ENCODE assay signal across 9 cellular contexts in the genomic region with DNA sequence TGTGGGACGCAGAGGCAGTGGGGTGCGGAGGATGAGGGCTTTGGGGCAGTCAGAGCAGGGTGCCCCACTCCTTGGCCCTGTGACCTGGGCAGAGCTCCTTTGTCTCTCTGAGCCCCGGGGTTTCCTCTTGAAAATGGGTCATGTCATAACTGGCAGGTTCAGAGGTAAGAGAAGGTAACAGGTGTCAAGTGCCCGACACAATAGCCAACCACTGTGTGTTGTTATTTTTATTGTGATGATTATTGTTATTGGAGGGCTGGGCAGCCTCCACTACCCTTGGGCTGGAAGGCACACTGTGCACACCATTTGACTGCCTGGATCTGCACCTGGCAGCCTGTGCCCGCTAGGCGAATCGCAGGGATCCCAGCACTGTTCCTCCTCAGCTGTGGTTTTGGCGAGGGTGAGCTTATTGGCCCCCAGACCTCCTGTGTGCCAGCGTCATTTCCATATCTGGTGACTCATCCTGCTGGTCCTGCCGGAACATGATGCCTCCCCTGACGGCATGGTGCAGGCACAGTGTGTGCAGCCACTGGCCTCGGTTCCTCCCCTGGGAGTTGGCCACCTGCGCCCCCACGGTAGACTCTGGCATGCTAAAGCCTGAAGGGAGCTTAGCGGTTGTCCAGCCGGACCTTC. TPM values are rescaled to one million over a fixed set of nuclear protein-coding genes. Genes with fewer than 3 reads are reported as not detected.
DNase-seq lines count a peak whose midpoint lies in the region; ATAC-seq and TF ChIP-seq lines count a peak whose summit lies in the region.
"Had no signal": no experiment of that assay in that cellular context is flagged by ENCODE, and none has a peak within 500 bp of the region (broad histone marks: within the 10 kb centered on the region; RNA-seq: fewer than 3 reads in every experiment).

No MANE protein-coding gene starts in this region.

- H3K4me3 Mint-ChIP-seq in activated CD8-positive, alpha-beta T cell treated with anti-CD3 and anti-CD28 coated beads for 36 hours, result no peak overlapping the region
- no peak overlapping the region for H3K4me3 Mint-ChIP-seq in activated CD8-positive, alpha-beta T cell treated with anti-CD3 and anti-CD28 coated beads, Interleukin-2, amount 10 ng/mL, durations not matched to agents 7 days and 5 days
- H3K4me3 Mint-ChIP-seq in stimulated activated naive B cell treated with anti-CD40 and anti-IgM and Interleukin-4, amounts not matched to agents 10 μg/mL and 1 μg/mL and 100 μg/mL, for 72 hours, result no peak overlapping the region
- H3K4me3 Mint-ChIP-seq: CD4-positive, CD25-positive, alpha-beta regulatory T cell had no signal

- intact Hi-C loops in activated CD8-positive, alpha-beta T cell treated with anti-CD3 and anti-CD28 coated beads for 36 hours (cut with micrococcal nuclease), result no loop called here
- intact Hi-C loops in esophagus muscularis mucosa (cut with DNase I), result no loop called here

- no peaks in the 10 kb centered on the region for H3K9me3 Mint-ChIP-seq in activated CD8-positive, alpha-beta T cell treated with anti-CD3 and anti-CD28 coated beads for 36 hours
- H3K9me3 Mint-ChIP-seq in activated CD8-positive, alpha-beta T cell treated with anti-CD3 and anti-CD28 coated beads, Interleukin-2, amount 10 ng/mL, durations not matched to agents 7 days and 5 days (ENCODE audit: insufficient read depth), result no peaks in the 10 kb centered on the region
- no peaks in the 10 kb centered on the region for H3K9me3 Mint-ChIP-seq in stimulated activated naive B cell treated with anti-CD40 and anti-IgM and Interleukin-4, amounts not matched to agents 10 μg/mL and 1 μg/mL and 100 μg/mL, for 72 hours
- H3K9me3 Mint-ChIP-seq: CD4-positive, CD25-positive, alpha-beta regulatory T cell had no signal

- POLR2A ChIA-PET in activated CD8-positive, alpha-beta T cell treated with anti-CD3 and anti-CD28 coated beads for 36 hours (lab: Charles Lee), result interaction anchor here (0.7 kb wide), 1 partner anchor 8 kb away, joined by 3 read pairs; no protein-coding TSS in a partner anchor
- POLR2A ChIA-PET in activated CD8-positive, alpha-beta T cell treated with anti-CD3 and anti-CD28 coated beads, Interleukin-2, amount 10 ng/mL, durations not matched to agents 7 days and 5 days (lab: Charles Lee), result no interaction called here

- no peak for ATAC-seq in activated CD8-positive, alpha-beta T cell treated with anti-CD3 and anti-CD28 coated beads for 36 hours
- no peak for ATAC-seq in activated CD8-positive, alpha-beta T cell treated with anti-CD3 and anti-CD28 coated beads, Interleukin-2, amount 10 ng/mL, durations not matched to agents 7 days and 5 days
- ATAC-seq in stimulated activated naive B cell treated with anti-CD40 and anti-IgM and Interleukin-4, amounts not matched to agents 10 μg/mL and 1 μg/mL and 100 μg/mL, for 72 hours (replicated peaks), result peak; percentile 80 to 83
- ATAC-seq in left lobe of liver (no peak), HG03025 (IDR thresholded peaks at IDR 0.05; ENCODE audit: low FRiP score, unreplicated experiment) (no peak)

- no peak for TF ChIP-seq EP300 in esophagus muscularis mucosa (IDR thresholded peaks at IDR 0.05)

- peaks cover 21% of the 10 kb centered on the region for H3K4me1 Mint-ChIP-seq in activated CD8-positive, alpha-beta T cell treated with anti-CD3 and anti-CD28 coated beads for 36 hours (ENCODE audit: low read depth)
- peaks cover 10% of the 10 kb centered on the region for H3K4me1 Mint-ChIP-seq in activated CD8-positive, alpha-beta T cell treated with anti-CD3 and anti-CD28 coated beads, Interleukin-2, amount 10 ng/mL, durations not matched to agents 7 days and 5 days (ENCODE audit: low read depth)
- peaks cover 27 to 43% of the 10 kb centered on the region in 2 donors for H3K4me1 Mint-ChIP-seq in stimulated activated naive B cell treated with anti-CD40 and anti-IgM and Interleukin-4, amounts not matched to agents 10 μg/mL and 1 μg/mL and 100 μg/mL, for 72 hours

- H3K9me3 ChIP-seq in esophagus muscularis mucosa, result no peaks in the 10 kb centered on the region

- no peaks in the 10 kb centered on the region for H3K27me3 Mint-ChIP-seq in activated CD8-positive, alpha-beta T cell treated with anti-CD3 and anti-CD28 coated beads for 36 hours
- no peaks in the 10 kb centered on the region for H3K27me3 Mint-ChIP-seq in activated CD8-positive, alpha-beta T cell treated with anti-CD3 and anti-CD28 coated beads, Interleukin-2, amount 10 ng/mL, durations not matched to agents 7 days and 5 days (ENCODE audit: low read depth)
- H3K27me3 Mint-ChIP-seq in stimulated activated naive B cell treated with anti-CD40 and anti-IgM and Interleukin-4, amounts not matched to agents 10 μg/mL and 1 μg/mL and 100 μg/mL, for 72 hours, result no peaks in the 10 kb centered on the region
- H3K27me3 Mint-ChIP-seq: CD4-positive, CD25-positive, alpha-beta regulatory T cell had no signal

- H3K27ac ChIP-seq in esophagus muscularis mucosa (replicated peaks in 1 of 4), result peak overlapping the region; percentile 38 to 68 (median 61)

- no peaks in the 10 kb centered on the region for H3K36me3 Mint-ChIP-seq in activated CD8-positive, alpha-beta T cell treated with anti-CD3 and anti-CD28 coated beads for 36 hours (ENCODE audit: low read depth)
- H3K36me3 Mint-ChIP-seq in activated CD8-positive, alpha-beta T cell treated with anti-CD3 and anti-CD28 coated beads, Interleukin-2, amount 10 ng/mL, durations not matched to agents 7 days and 5 days (ENCODE audit: low read depth), result no peaks in the 10 kb centered on the region
- H3K36me3 Mint-ChIP-seq in stimulated activated naive B cell treated with anti-CD40 and anti-IgM and Interleukin-4, amounts not matched to agents 10 μg/mL and 1 μg/mL and 100 μg/mL, for 72 hours, result peaks cover 4 to 6% of the 10 kb centered on the region in 2 donors

- 83% methylated on average over 9 of the region's 16 CpGs for WGBS in esophagus muscularis mucosa

- H3K27ac Mint-ChIP-seq in activated CD8-positive, alpha-beta T cell treated with anti-CD3 and anti-CD28 coated beads for 36 hours, result no peak overlapping the region
- no peak overlapping the region for H3K27ac Mint-ChIP-seq in activated CD8-positive, alpha-beta T cell treated with anti-CD3 and anti-CD28 coated beads, Interleukin-2, amount 10 ng/mL, durations not matched to agents 7 days and 5 days
- H3K27ac Mint-ChIP-seq in stimulated activated naive B cell treated with anti-CD40 and anti-IgM and Interleukin-4, amounts not matched to agents 10 μg/mL and 1 μg/mL and 100 μg/mL, for 72 hours, result peak overlapping the region; percentile 85

- no peak overlapping the region for H3K4me3 ChIP-seq in esophagus muscularis mucosa

- TF ChIP-seq POLR2A in esophagus muscularis mucosa (IDR thresholded peaks at IDR 0.05; ENCODE audit: low read depth), result no peak

- TF ChIP-seq CTCF in activated CD8-positive, alpha-beta T cell treated with anti-CD3 and anti-CD28 coated beads for 36 hours (IDR thresholded peaks at IDR 0.05), result no peak
- no peak for TF ChIP-seq CTCF in esophagus muscularis mucosa (IDR thresholded peaks at IDR 0.05)

- DNase-seq in activated CD8-positive, alpha-beta T cell treated with anti-CD3 and anti-CD28 coated beads for 36 hours, result peak; percentile 14
- no peak for DNase-seq in activated CD8-positive, alpha-beta T cell treated with anti-CD3 and anti-CD28 coated beads, Interleukin-2, amount 10 ng/mL, durations not matched to agents 7 days and 5 days
- peak; percentile 80 for DNase-seq in RKO (ENCODE audit: low spot score)
- no peak for DNase-seq in esophagus muscularis mucosa (ENCODE audit: extremely low spot score)
- peak; percentile 38 for DNase-seq in stimulated activated naive B cell treated with anti-CD40 and anti-IgM and Interleukin-4, amounts not matched to agents 10 μg/mL and 1 μg/mL and 100 μg/mL, for 72 hours
- no peak for DNase-seq in NCI-H2081 treated with DMSO at 0.1 percent for 48 hours (lab: John Stamatoyannopoulos, UW)
- DNase-seq in left lobe of liver (ENCODE audit: low spot score), result no peak
- DNase-seq: CD4-positive, CD25-positive, alpha-beta regulatory T cell had no signal

- CTCF ChIA-PET in activated CD8-positive, alpha-beta T cell treated with anti-CD3 and anti-CD28 coated beads for 36 hours (lab: Charles Lee), result interaction anchor here (1.2 kb wide), 1 partner anchor 52 kb away, joined by 3 read pairs; no protein-coding TSS in a partner anchor
- CTCF ChIA-PET in activated CD8-positive, alpha-beta T cell treated with anti-CD3 and anti-CD28 coated beads, Interleukin-2, amount 10 ng/mL, durations not matched to agents 7 days and 5 days (lab: Charles Lee), result no interaction called here

- no peaks in the 10 kb centered on the region for H3K36me3 ChIP-seq in esophagus muscularis mucosa

- H3K27me3 ChIP-seq in esophagus muscularis mucosa, result no peaks in the 10 kb centered on the region

- peaks cover 0 to 22% (median 5%) of the 10 kb centered on the region in 4 donors for H3K4me1 ChIP-seq in esophagus muscularis mucosa

RNA-seq across cellular contexts. Expression of a gene that starts 15.4 kb away (rescaled TPM):
- not detected for total RNA-seq in activated CD8-positive, alpha-beta T cell treated with anti-CD3 and anti-CD28 coated beads for 36 hours
- total RNA-seq in activated CD8-positive, alpha-beta T cell treated with anti-CD3 and anti-CD28 coated beads, Interleukin-2, amount 10 ng/mL, durations not matched to agents 7 days and 5 days, result not detected
- 10 to 100 TPM; 10.3 to 29.5 (median 17.7) TPM for total RNA-seq in esophagus muscularis mucosa
- 0.30 TPM for total RNA-seq in left lobe of liver
- total RNA-seq: CD4-positive, CD25-positive, alpha-beta regulatory T cell had no signal

RNA-seq across cellular contexts. Expression of a gene that starts 46.3 kb away (rescaled TPM):
- total RNA-seq in activated CD8-positive, alpha-beta T cell treated with anti-CD3 and anti-CD28 coated beads for 36 hours, result 10 to 100 TPM; 82.2 to 85.4 TPM
- total RNA-seq in activated CD8-positive, alpha-beta T cell treated with anti-CD3 and anti-CD28 coated beads, Interleukin-2, amount 10 ng/mL, durations not matched to agents 7 days and 5 days, result 10 to 100 TPM; 71.7 to 73.8 TPM
- total RNA-seq in esophagus muscularis mucosa (10 to 100 TPM; 45.7 to 93.0 (median 72.1) TPM), left lobe of liver (64.2 TPM)

RNA-seq across cellular contexts. Expression of a gene that starts 46.4 kb away (rescaled TPM):
- not detected for total RNA-seq in activated CD8-positive, alpha-beta T cell treated with anti-CD3 and anti-CD28 coated beads for 36 hours
- total RNA-seq in activated CD8-positive, alpha-beta T cell treated with anti-CD3 and anti-CD28 coated beads, Interleukin-2, amount 10 ng/mL, durations not matched to agents 7 days and 5 days, result not detected
- not detected for total RNA-seq in esophagus muscularis mucosa
- 0.25 TPM for total RNA-seq in left lobe of liver
- total RNA-seq: CD4-positive, CD25-positive, alpha-beta regulatory T cell had no signal

RNA-seq across cellular contexts. Expression of a gene that starts 57.4 kb away (rescaled TPM):
- total RNA-seq in activated CD8-positive, alpha-beta T cell treated with anti-CD3 and anti-CD28 coated beads for 36 hours, result 10 to 100 TPM; 13.9 to 14.9 TPM
- total RNA-seq in activated CD8-positive, alpha-beta T cell treated with anti-CD3 and anti-CD28 coated beads, Interleukin-2, amount 10 ng/mL, durations not matched to agents 7 days and 5 days, result 10 to 100 TPM; 12.7 to 14.0 TPM
- total RNA-seq in esophagus muscularis mucosa (10 to 100 TPM; 23.3 to 36.1 (median 31.1) TPM), left lobe of liver (16.8 TPM)

Comparison
In these comparisons a context has a peak if more than half of its experiments do, and no peak if none do; other contexts are left out.
1. DNase-seq: peak in activated CD8-positive, alpha-beta T cell treated with anti-CD3 and anti-CD28 coated beads for 36 hours (single experiment), RKO (single experiment) and stimulated activated naive B cell treated with anti-CD40 and anti-IgM and Interleukin-4, amounts not matched to agents 10 μg/mL and 1 μg/mL and 100 μg/mL, for 72 hours (single experiment); none in activated CD8-positive, alpha-beta T cell treated with anti-CD3 and anti-CD28 coated beads, Interleukin-2, amount 10 ng/mL, durations not matched to agents 7 days and 5 days (single experiment), esophagus muscularis mucosa (single experiment), NCI-H2081 treated with DMSO at 0.1 percent for 48 hours (single experiment) and left lobe of liver (single experiment).
2. ATAC-seq: peak in stimulated activated naive B cell treated with anti-CD40 and anti-IgM and Interleukin-4, amounts not matched to agents 10 μg/mL and 1 μg/mL and 100 μg/mL, for 72 hours (2 of 2); none in activated CD8-positive, alpha-beta T cell treated with anti-CD3 and anti-CD28 coated beads for 36 hours (single experiment), activated CD8-positive, alpha-beta T cell treated with anti-CD3 and anti-CD28 coated beads, Interleukin-2, amount 10 ng/mL, durations not matched to agents 7 days and 5 days (single experiment), left lobe of liver (single experiment) and HG03025 (single experiment).